Comparison of ENCODE assay signal across 29 cellular contexts in the genomic region with DNA sequence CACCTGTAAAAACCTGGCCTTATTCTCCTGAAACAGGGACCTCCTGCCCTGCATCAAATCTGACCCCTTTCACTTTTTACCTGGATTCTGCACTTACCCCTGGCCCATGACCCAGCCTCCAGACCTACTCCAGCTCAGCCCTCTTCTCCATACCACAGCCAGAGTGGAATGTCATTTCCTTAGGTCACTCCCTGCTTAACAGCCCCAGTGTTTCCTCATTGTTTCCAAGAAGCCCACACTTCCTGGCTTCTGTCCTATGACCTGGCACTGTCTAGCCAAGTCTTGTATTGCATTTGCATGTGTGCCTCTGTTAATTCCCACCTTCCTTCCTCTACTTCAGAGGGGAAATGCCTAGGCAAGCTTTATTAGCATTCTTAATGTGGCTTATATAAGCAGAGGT. TPM values are rescaled to one million over a fixed set of nuclear protein-coding genes. Genes with fewer than 3 reads are reported as not detected.
DNase-seq lines count a peak whose midpoint lies in the region; ATAC-seq and TF ChIP-seq lines count a peak whose summit lies in the region.
"Had no signal": no experiment of that assay in that cellular context is flagged by ENCODE, and none has a peak within 500 bp of the region (broad histone marks: within the 10 kb centered on the region; RNA-seq: fewer than 3 reads in every experiment).

No MANE protein-coding gene starts in this region.

- peaks cover 0 to 27% (median 13%) of the 10 kb centered on the region in 12 donors for H3K9me3 ChIP-seq in heart left ventricle
- H3K9me3 ChIP-seq in right lobe of liver: peaks cover 0 to 6% (median 0%) of the 10 kb centered on the region in 4 donors
- peaks cover 10% of the 10 kb centered on the region for H3K9me3 ChIP-seq in upper lobe of right lung

- H3K36me3 Mint-ChIP-seq in effector memory CD8-positive, alpha-beta T cell (ENCODE audit: insufficient read depth): no peaks in the 10 kb centered on the region

- TF ChIP-seq POLR2A in heart left ventricle (IDR thresholded peaks at IDR 0.05): no peak
- TF ChIP-seq POLR2A in right lobe of liver (IDR thresholded peaks at IDR 0.05): no peak

- H3K36me3 ChIP-seq in heart left ventricle (no peaks in the 10 kb centered on the region), right lobe of liver (no peaks in the 10 kb centered on the region), upper lobe of right lung (no peaks in the 10 kb centered on the region)
- H3K36me3 ChIP-seq: SJCRH30, tibial nerve had no signal

- H3K27ac ChIP-seq in heart left ventricle (peak overlapping the region in 4 of 12 donors; percentile 0 to 39 (median 30)), right lobe of liver (no peak overlapping the region), upper lobe of right lung (no peak overlapping the region)
- H3K27ac ChIP-seq: A549, coronary artery, psoas muscle, SJCRH30, tibial nerve had no signal

- H3K4me3 Mint-ChIP-seq in effector memory CD8-positive, alpha-beta T cell: no peak overlapping the region
- H3K4me3 Mint-ChIP-seq: activated B cell treated with CpG ODN at 0.5 μM for 24 hours; activated CD8-positive, alpha-beta memory T cell treated with anti-CD3 and anti-CD28 coated beads, Interleukin-2, amount 10 ng/mL, durations not matched to agents 7 days and 5 days; CD4-positive, alpha-beta memory T cell; naive B cell had no signal

- H3K4me1 Mint-ChIP-seq in effector memory CD8-positive, alpha-beta T cell (ENCODE audit: low read depth in 2 of 2): no peaks in the 10 kb centered on the region
- H3K4me1 Mint-ChIP-seq: activated B cell treated with CpG ODN at 0.5 μM for 24 hours; activated CD8-positive, alpha-beta memory T cell treated with anti-CD3 and anti-CD28 coated beads, Interleukin-2, amount 10 ng/mL, durations not matched to agents 7 days and 5 days; CD4-positive, alpha-beta memory T cell; naive B cell had no signal

- H3K4me3 ChIP-seq in heart left ventricle (no peak overlapping the region), fibroblast of pulmonary artery (replicated peaks; ENCODE audit: low read depth, low read length) (no peak overlapping the region), right lobe of liver (no peak overlapping the region), upper lobe of right lung (no peak overlapping the region)
- H3K4me3 ChIP-seq: A549, coronary artery, psoas muscle, SJCRH30, smooth muscle cell, tibial nerve had no signal

- peak in 3 of 5 donors; percentile 24 to 34 (median 31) for DNase-seq in heart left ventricle
- no peak for DNase-seq in cardiac septum (ENCODE audit: low spot score)
- DNase-seq in fibroblast of pulmonary artery (ENCODE audit: low read depth): peak; percentile 58
- no peak for DNase-seq in right lobe of liver
- DNase-seq in upper lobe of right lung: no peak
- no peak for DNase-seq in effector memory CD8-positive, alpha-beta T cell
- DNase-seq in NCI-H774 (lab: John Stamatoyannopoulos, UW): no peak
- DNase-seq: activated B cell treated with CpG ODN at 0.5 μM for 24 hours; activated CD4-positive, alpha-beta T cell treated with anti-CD3 and anti-CD28 coated beads, Interleukin-2, amount 50 U/mL, for 1 hour; activated CD8-positive, alpha-beta memory T cell treated with anti-CD3 and anti-CD28 coated beads, Interleukin-2, amount 10 ng/mL, durations not matched to agents 7 days and 5 days; activated T-cell treated with anti-CD3 and anti-CD28 coated beads, Interleukin-2, amount 50 U/mL, for 48 hours; CD4-positive, alpha-beta memory T cell; DMS 273 treated with DMSO at 0.1 percent for 48 hours; GOT3; IMR-90; islet precursor cell; naive B cell; NCI-H1048; NCI-H1694; NCI-H2171 treated with DMSO at 0.1 percent for 48 hours; NCI-H510A treated with DMSO at 0.1 percent for 48 hours; psoas muscle; SJCRH30; stimulated activated CD4-positive, alpha-beta T cell treated with anti-CD3 and anti-CD28 coated beads, Interleukin-1b, Interleukin-23, amount 100 ng/mL, for 48 hours had no signal

- TF ChIP-seq CTCF in heart left ventricle (IDR thresholded peaks at IDR 0.05) (no peak), fibroblast of pulmonary artery (IDR thresholded peaks at IDR 0.05; ENCODE audit: low read length, missing control alignments) (no peak), right lobe of liver (IDR thresholded peaks at IDR 0.05) (no peak), upper lobe of right lung (IDR thresholded peaks at IDR 0.05) (no peak)

- H3K9me3 Mint-ChIP-seq in effector memory CD8-positive, alpha-beta T cell: no peaks in the 10 kb centered on the region

- H3K27ac Mint-ChIP-seq in effector memory CD8-positive, alpha-beta T cell: no peak overlapping the region
- H3K27ac Mint-ChIP-seq: activated B cell treated with CpG ODN at 0.5 μM for 24 hours; activated CD8-positive, alpha-beta memory T cell treated with anti-CD3 and anti-CD28 coated beads, Interleukin-2, amount 10 ng/mL, durations not matched to agents 7 days and 5 days had no signal

- intact Hi-C loops in heart left ventricle (cut with DNase I) (loop anchor here in 1 of 10 donors (5.0 kb wide), 1 partner anchor 42 kb away; no protein-coding TSS in a partner anchor), cardiac septum (cut with DNase I) (no loop called here), right lobe of liver (cut with DNase I) (no loop called here), upper lobe of right lung (cut with DNase I) (no loop called here)

- no peaks in the 10 kb centered on the region for H3K27me3 ChIP-seq in heart left ventricle
- H3K27me3 ChIP-seq in right lobe of liver: no peaks in the 10 kb centered on the region
- no peaks in the 10 kb centered on the region for H3K27me3 ChIP-seq in upper lobe of right lung
- H3K27me3 ChIP-seq: SJCRH30, tibial nerve had no signal

- H3K27me3 Mint-ChIP-seq in effector memory CD8-positive, alpha-beta T cell: peaks cover 5 to 8% of the 10 kb centered on the region in 2 donors
- H3K27me3 Mint-ChIP-seq: activated CD8-positive, alpha-beta memory T cell treated with anti-CD3 and anti-CD28 coated beads, Interleukin-2, amount 10 ng/mL, durations not matched to agents 7 days and 5 days; CD4-positive, alpha-beta memory T cell had no signal

- peaks cover 0 to 29% (median 14%) of the 10 kb centered on the region in 12 donors for H3K4me1 ChIP-seq in heart left ventricle
- H3K4me1 ChIP-seq in right lobe of liver: no peaks in the 10 kb centered on the region
- no peaks in the 10 kb centered on the region for H3K4me1 ChIP-seq in upper lobe of right lung
- H3K4me1 ChIP-seq: A549, psoas muscle had no signal

- peak; percentile 17 to 89 (median 81) for ATAC-seq in heart left ventricle
- peak in 3 of 4 donors; percentile 38 to 58 (median 56) for ATAC-seq in right lobe of liver
- ATAC-seq in upper lobe of right lung: peak; percentile 77
- ATAC-seq in effector memory CD8-positive, alpha-beta T cell (replicated peaks): no peak
- ATAC-seq in GM18519 (IDR thresholded peaks at IDR 0.05; ENCODE audit: low FRiP score, unreplicated experiment): no peak
- ATAC-seq: A549; activated CD8-positive, alpha-beta memory T cell treated with anti-CD3 and anti-CD28 coated beads, Interleukin-2, amount 10 ng/mL, durations not matched to agents 7 days and 5 days; psoas muscle had no signal

RNA-seq across cellular contexts. Expression of a gene that starts 51.4 kb away (rescaled TPM):
- total RNA-seq in heart left ventricle (100 to 1,000 TPM in 1 of 9 donors, 10 to 100 TPM in 8; 34.3 to 140 (median 41.4) TPM), cardiac septum (49.9 TPM), right lobe of liver (10 to 100 TPM in 5 of 6 experiments, 1 to 10 TPM in 1; 9.1 to 24.4 (median 15.3) TPM), upper lobe of right lung (50.7 TPM)
- 10 to 100 TPM; 31.2 to 45.3 TPM for polyA plus RNA-seq in heart left ventricle

Comparison
In these comparisons a context has a peak if more than half of its experiments do, and no peak if none do; other contexts are left out.
1. DNase-seq: peak in heart left ventricle (3 of 5) and fibroblast of pulmonary artery (single experiment); none in cardiac septum (single experiment), right lobe of liver (0 of 3), upper lobe of right lung (single experiment), effector memory CD8-positive, alpha-beta T cell (0 of 3) and NCI-H774 (single experiment).
2. ATAC-seq: peak in heart left ventricle (4 of 4), right lobe of liver (3 of 4) and upper lobe of right lung (single experiment); none in effector memory CD8-positive, alpha-beta T cell (single experiment) and GM18519 (single experiment).